In genomic region chr4:109433281-109434006, GRCh38 we compare ENCODE assay signal across 8 cellular contexts. TPM values are rescaled to one million over a fixed set of nuclear protein-coding genes. Genes with fewer than 3 reads are reported as not detected.
DNase-seq lines count a peak whose midpoint lies in the region; ATAC-seq, FAIRE-seq and TF ChIP-seq lines count a peak whose summit lies in the region.

SEC24B (plus strand) TSS chr4:109433815; CDS start chr4:109433870, 55 bp downstream.

- peaks cover 0 to 10% of the 10 kb centered on the region in 2 donors for H3K36me3 Mint-ChIP-seq in CD4-positive, alpha-beta memory T cell

- intact Hi-C loops in CD4-positive, alpha-beta memory T cell (cut with micrococcal nuclease) = loop anchor here (1.0 to 2.0 kb wide), 9 partner anchors 127 to 764 kb away; partner anchors contain the start of genes CASP6, GAR1, MCUB and PLA2G12A

- peaks cover 4 to 6% of the 10 kb centered on the region in 2 experiments for H4K20me1 ChIP-seq in H1 (replicated peaks in 1 of 2; ENCODE audit: control insufficient read depth in 1 of 2, insufficient read depth in 2 of 2, low read length in 2 of 2)

- peaks cover 6 to 43% of the 10 kb centered on the region in 2 experiments; a peak in 3 of 4 replicates for H3K79me2 ChIP-seq in H1 (ENCODE audit: control insufficient read depth in 1 of 2, insufficient read depth in 2 of 2, low read length in 2 of 2)

- peak within 1 kb of the TSS; percentile 88 to 95 (median 92) for H3K4me3 Mint-ChIP-seq in CD4-positive, alpha-beta memory T cell

- H3K27ac ChIP-seq in CD4-positive, alpha-beta memory T cell (ENCODE audit: low read depth, low read length) = peak within 1 kb of the TSS; percentile 79
- H3K27ac ChIP-seq in H1 (ENCODE audit: low read depth, low read length) (peak within 1 kb of the TSS; percentile 80), mesodermal cell (ENCODE audit: low read depth, low read length, severe bottlenecking) (peak within 1 kb of the TSS; percentile 90)

- POLR2A ChIA-PET in CD4-positive, alpha-beta memory T cell (lab: Charles Lee; ENCODE audit: partially characterized antibody) = interaction anchor here (0.6 to 3.2 kb wide), 17 partner anchors 9 to 1713 kb away, joined by 3 to 53 read pairs (median 4); partner anchors contain the start of genes CASP6, GAR1, MCUB and PAPSS1
- POLR2A ChIA-PET in H1 (lab: Charles Lee; ENCODE audit: partially characterized antibody) = interaction anchor here (0.9 to 2.1 kb wide), 8 partner anchors 9 to 481 kb away, joined by 3 to 9 read pairs (median 6); partner anchors contain the start of gene MCUB

- peak within 1 kb of the TSS; percentile 88 for H4K5ac ChIP-seq in H1 (ENCODE audit: insufficient read length, low read depth, low read length)

- H3K23me2 ChIP-seq in H1 (ENCODE audit: low read depth, low read length) = peaks cover 4% of the 10 kb centered on the region

- no peak within 1 kb of the TSS for H2AK5ac ChIP-seq in H1 (ENCODE audit: low read depth, low read length)

- no peak within 1 kb of the TSS for H2BK20ac ChIP-seq in H1 (ENCODE audit: low read length)

- peak within 1 kb of the TSS; percentile 12 for H2AFZ ChIP-seq in H1 (ENCODE audit: low read length)

- no peaks in the 10 kb centered on the region for H3K9me3 Mint-ChIP-seq in CD4-positive, alpha-beta memory T cell

- CTCF ChIA-PET in CD4-positive, alpha-beta memory T cell (lab: Charles Lee; ENCODE audit: partially characterized antibody) = interaction anchor here (0.6 to 4.6 kb wide), 41 partner anchors 9 to 800 kb away, joined by 3 to 23 read pairs (median 5); partner anchors contain the start of genes GAR1, MCUB, PLA2G12A and RRH
- CTCF ChIA-PET in H1 (lab: Charles Lee; ENCODE audit: partially characterized antibody) = interaction anchor here (0.6 to 2.1 kb wide), 16 partner anchors 10 to 351 kb away, joined by 3 to 12 read pairs (median 4); partner anchors contain the start of gene MCUB

- peak; percentile 41 to 75 for TF ChIP-seq RAD21 in H1 (IDR thresholded peaks at IDR 0.05 in 1 of 2, conservative IDR thresholded peaks at IDR 0.05 in 1 of 2; ENCODE audit: low read depth in 2 of 2, low read length in 2 of 2)

- H3K27ac Mint-ChIP-seq in CD4-positive, alpha-beta memory T cell = peak within 1 kb of the TSS; percentile 92 to 98 (median 95)

- peak within 1 kb of the TSS; percentile 76; the same call in 1 of the 2 replicates for H3K18ac ChIP-seq in H1 (ENCODE audit: extremely low read depth, low read length)

- 2% methylated on average over 59 of the region's 87 CpGs; no CpG with 5 or more reads in 1 of the 2 experiments for WGBS in H1 (ENCODE audit: extremely low coverage in 1 of 2, insufficient coverage in 1 of 2, insufficient read length in 1 of 2, insufficient replicate concordance in 2 of 2, low coverage in 1 of 2, low lambda C conversion rate in 2 of 2, missing lambda C conversion rate in 1 of 2), 2 experiments
- 1% methylated on average over 66 to 86 of the region's 87 CpGs for WGBS in mesodermal cell (ENCODE audit: insufficient coverage in 2 of 2), 2 experiments

- peak within 1 kb of the TSS; percentile 98 for H4K8ac ChIP-seq in H1 (ENCODE audit: extremely low read depth, insufficient read depth, low read length)

- peak; percentile 22 to 90 for TF ChIP-seq POLR2A in H1 (IDR thresholded peaks at IDR 0.05; ENCODE audit: control extremely low read depth in 1 of 2, low read depth in 2 of 2, low read length in 2 of 2)

- peak within 1 kb of the TSS; percentile 77 for H3K56ac ChIP-seq in H1 (replicated peaks; ENCODE audit: insufficient read length, low read depth, low read length)

- FAIRE-seq in H1 (lab: Jason Lieb, UNC) = no peak

- H3K27me3 ChIP-seq in CD4-positive, alpha-beta memory T cell (ENCODE audit: insufficient read depth, low read length) = no peaks in the 10 kb centered on the region
- H3K27me3 ChIP-seq in H1 (replicated peaks in 1 of 4; ENCODE audit: control insufficient read depth in 3 of 4, extremely low read depth in 1 of 4, insufficient read depth in 3 of 4, low read length in 3 of 4) = no peaks in the 10 kb centered on the region

- peak within 1 kb of the TSS; percentile 25 for H4K91ac ChIP-seq in H1 (replicated peaks; ENCODE audit: insufficient read length, low read length)

- peak within 1 kb of the TSS; percentile 57; the same call in 1 of the 2 replicates for H2BK5ac ChIP-seq in H1 (ENCODE audit: low read depth, low read length)

- peak; percentile 95 for ATAC-seq in GM19397 (IDR thresholded peaks at IDR 0.05; ENCODE audit: unreplicated experiment)
- ATAC-seq in HG03565 (IDR thresholded peaks at IDR 0.05; ENCODE audit: unreplicated experiment) = peak; percentile 88

- H3K4me1 ChIP-seq in CD4-positive, alpha-beta memory T cell (ENCODE audit: insufficient read depth, low read length) = peaks cover 49% of the 10 kb centered on the region
- H3K4me1 ChIP-seq in H1 (replicated peaks in 1 of 4; ENCODE audit: control insufficient read depth in 3 of 4, insufficient read depth in 4 of 4, low read length in 3 of 4) (peaks cover 2 to 10% (median 7%) of the 10 kb centered on the region in 4 experiments; a peak in 4 of 7 replicates), mesodermal cell (ENCODE audit: control insufficient read depth, insufficient read depth, low read length, poor library complexity, severe bottlenecking) (peaks cover 4% of the 10 kb centered on the region)

- H3K9me3 ChIP-seq in CD4-positive, alpha-beta memory T cell (ENCODE audit: control insufficient read depth in 1 of 2, low read length in 2 of 2) = no peaks in the 10 kb centered on the region
- H3K9me3 ChIP-seq in H1 (ENCODE audit: insufficient read depth in 2 of 2, low read depth in 1 of 2, low read length in 1 of 2) (no peaks in the 10 kb centered on the region), mesodermal cell (ENCODE audit: control insufficient read depth, low read length) (no peaks in the 10 kb centered on the region)

- H3K4me3 ChIP-seq in CD4-positive, alpha-beta memory T cell (ENCODE audit: low read length in 2 of 2) = peak within 1 kb of the TSS; percentile 44 to 75
- peak within 1 kb of the TSS; percentile 66 to 80 (median 78) for H3K4me3 ChIP-seq in H1 (ENCODE audit: extremely low read depth in 1 of 4, insufficient read depth in 2 of 4, low read depth in 3 of 4, low read length in 4 of 4)
- H3K4me3 ChIP-seq in mesodermal cell (ENCODE audit: extremely low read depth, insufficient read depth, low read length, poor library complexity, severe bottlenecking) = peak within 1 kb of the TSS; percentile 74

- no peak within 1 kb of the TSS for H2BK15ac ChIP-seq in H1 (ENCODE audit: low read length)

- peak; percentile 84 to 90 (median 88) for TF ChIP-seq CTCF in H1 (IDR thresholded peaks at IDR 0.05; ENCODE audit: control extremely low read depth in 1 of 3, insufficient read depth in 1 of 3, low read depth in 1 of 3, low read length in 3 of 3)

- no peak within 1 kb of the TSS for H2BK120ac ChIP-seq in H1 (replicated peaks; ENCODE audit: low read depth, low read length)

- no peak within 1 kb of the TSS for H3K14ac ChIP-seq in H1 (ENCODE audit: insufficient read length)

- no peak within 1 kb of the TSS; the same call in 1 of the 2 replicates for H2BK12ac ChIP-seq in H1 (ENCODE audit: low read depth, low read length)

- peak within 1 kb of the TSS; percentile 72 to 75 for H3K4me2 ChIP-seq in H1 (ENCODE audit: insufficient read depth in 1 of 2, low read depth in 2 of 2, low read length in 2 of 2)

- peaks cover 7% of the 10 kb centered on the region; the same call in 1 of the 2 replicates for H3K79me1 ChIP-seq in H1 (ENCODE audit: low read depth, low read length)

- no peaks in the 10 kb centered on the region for H3K36me3 ChIP-seq in CD4-positive, alpha-beta memory T cell (ENCODE audit: insufficient read depth, low read length)
- H3K36me3 ChIP-seq in H1 (ENCODE audit: control insufficient read depth in 2 of 4, insufficient read depth in 4 of 4, low read length in 3 of 4) (no peaks in the 10 kb centered on the region), mesodermal cell (ENCODE audit: control insufficient read depth, insufficient read depth, low read length) (peaks cover 18% of the 10 kb centered on the region)

- H3K4ac ChIP-seq in H1 (replicated peaks; ENCODE audit: insufficient read length, low read depth, low read length) = no peak within 1 kb of the TSS

- no peak within 1 kb of the TSS for H3K23ac ChIP-seq in H1 (ENCODE audit: insufficient read length)

- peak; percentile 89 to 93 (median 90) for DNase-seq in CD4-positive, alpha-beta memory T cell
- DNase-seq in NOMO-1 (lab: John Stamatoyannopoulos, UW; ENCODE audit: unreplicated experiment in 2 of 2) = peak; percentile 77 to 78
- DNase-seq in activated CD8-positive, alpha-beta memory T cell treated with anti-CD3 and anti-CD28 coated beads for 4 hours (ENCODE audit: low read depth in 2 of 2) = peak; percentile 75 to 79
- peak in 1 of 2 experiments; percentile 94 for DNase-seq in H1 (ENCODE audit: low read depth in 1 of 2, low spot score in 2 of 2)
- DNase-seq in stimulated activated CD8-positive, alpha-beta memory T cell treated with anti-CD3 and anti-CD28 coated beads, Interleukin-15, amount 100 ng/mL, for 48 hours (ENCODE audit: low read depth in 2 of 2) = peak; percentile 79 to 82

- H3K27me3 Mint-ChIP-seq in CD4-positive, alpha-beta memory T cell = no peaks in the 10 kb centered on the region

- H3K9ac ChIP-seq in H1 (replicated peaks in 1 of 4; ENCODE audit: extremely low read depth in 1 of 4, low read depth in 3 of 4, low read length in 3 of 4) = peak within 1 kb of the TSS; percentile 64 to 91 (median 87); a peak in 6 of 7 replicates

- peaks cover 31 to 60% (median 45%) of the 10 kb centered on the region in 4 donors for H3K4me1 Mint-ChIP-seq in CD4-positive, alpha-beta memory T cell

- 0 out of 3 replicates have a peak, but pooled peaks of 1 of the 2 experiments have one; percentile 11 for TF ChIP-seq EP300 in H1 (IDR thresholded peaks at IDR 0.05; ENCODE audit: borderline replicate concordance in 1 of 2, low read depth in 2 of 2, low read length in 2 of 2)

TF ChIP-seq in H1, 55 proteins besides CTCF, POLR2A, EP300 and RAD21 (continues in another document):
- TF ChIP-seq POLR2AphosphoS5 (IDR thresholded peaks at IDR 0.05; ENCODE audit: low read depth, low read length) = peak; percentile 76
- TF ChIP-seq FOSL1 (IDR thresholded peaks at IDR 0.05; ENCODE audit: insufficient read depth, low read depth, low read length) = 0 out of 2 replicates have a peak, but pooled peaks have one; percentile 60
- TF ChIP-seq TAF7 (optimal IDR thresholded peaks at IDR 0.05; ENCODE audit: borderline replicate concordance, low read depth, low read length) = peak; percentile 57

RNA-seq across cellular contexts. Expression of gene SEC24B, which starts in this region (rescaled TPM):
- 10 to 100 TPM; 37.0 to 37.7 TPM for total RNA-seq in CD4-positive, alpha-beta memory T cell
- polyA plus RNA-seq in CD4-positive, alpha-beta memory T cell = 10 to 100 TPM; 12.1 to 27.8 TPM
- 24.2 and 25.6 TPM in 2 replicates for total RNA-seq in H1 (2021; fragmentation: NEBNext Ultra II Directional; extraction: Animal tissue kit (Norgen Biotek cat#: 25700))
- 20.5 and 30.9 TPM in 2 replicates for polyA plus RNA-seq in H1 (2011; rRNA removed)
- polyA plus RNA-seq in H1 (2011; cell fraction: cytosol; rRNA removed) = 21.1 TPM
- 24.8 TPM for polyA plus RNA-seq in H1 (2011; cell fraction: nucleus; rRNA removed)
- polyA plus RNA-seq in H1 (2012, experiment 1 of 2) = 11.7 to 17.1 TPM (median 14.9 TPM) in 4 replicates
- 1.2 TPM for polyA plus RNA-seq in H1 (2012, experiment 2 of 2)
- polyA plus RNA-seq in H1 (2013, experiment 1 of 2) = 15.1 TPM
- polyA plus RNA-seq in H1 (2013, experiment 2 of 2) = 15.1 TPM
- polyA minus RNA-seq in H1 (2011; rRNA and poly(A)+ RNA removed) = 95.6 and 123 TPM in 2 replicates
- 23.7 TPM for polyA minus RNA-seq in H1 (2011; cell fraction: cytosol; rRNA and poly(A)+ RNA removed)
- 71.0 TPM for polyA minus RNA-seq in H1 (2011; cell fraction: nucleus; rRNA and poly(A)+ RNA removed)
- 43.1 TPM for polyA plus RNA-seq in mesodermal cell (2013, experiment 1 of 2)
- polyA plus RNA-seq in mesodermal cell (2013, experiment 2 of 2) = 39.0 TPM
